24 cellular contexts compared by ENCODE assay signal in genomic region chr22:49457946-49458707, GRCh38.
A peak's percentile ranks its signal among the peaks of the same experiment; 100 is the strongest.
DNase-seq lines count a peak whose midpoint lies in the region; ATAC-seq, FAIRE-seq and TF ChIP-seq lines count a peak whose summit lies in the region.
"Had no signal": no experiment of that assay in that cellular context is flagged by ENCODE, and none has a peak within 500 bp of the region (broad histone marks: within the 10 kb centered on the region; RNA-seq: fewer than 3 reads in every experiment).

No MANE protein-coding gene starts in this region.

- intact Hi-C loops in HepG2 (cut with micrococcal nuclease; ENCODE audit: unreplicated experiment): no loop called here
- intact Hi-C loops in right lobe of liver (cut with DNase I): no loop called here

- DNase-seq in HepG2 (ENCODE audit: low spot score) (no peak), right lobe of liver (no peak), endodermal cell (peak; percentile 32), trophoblast cell (no peak), Kasumi-1 (lab: John Stamatoyannopoulos, UW) (no peak), T-helper 2 cell (no peak), immature natural killer cell (no peak), SK-N-DZ (ENCODE audit: low spot score) (no peak)
- DNase-seq: 8988T; ACHN; BE2C; CD4-positive, CD25-positive, alpha-beta regulatory T cell; COR-L47; DMS53; GM23248; HCEC 1CT; KG1; MM.1S; NCI-H2029; NCI-H446; NCI-H524 treated with DMSO at 0.1 percent for 48 hours; NCI-H774 had no signal

- TF ChIP-seq POLR2A in HepG2 (IDR thresholded peaks at IDR 0.05; ENCODE audit: insufficient read depth in 1 of 2, low read depth in 2 of 2, low read length in 2 of 2): no peak
- TF ChIP-seq POLR2A in right lobe of liver (IDR thresholded peaks at IDR 0.05): no peak

- H3K27ac ChIP-seq in HepG2 (ENCODE audit: extremely low read length, insufficient read depth, low read length) (no peak overlapping the region), right lobe of liver (no peak overlapping the region), endodermal cell (ENCODE audit: low read depth, low read length) (no peak overlapping the region), trophoblast cell (ENCODE audit: low read depth, low read length) (no peak overlapping the region)
- H3K27ac ChIP-seq: GM23248 had no signal

- no peak for TF ChIP-seq RAD21 in HepG2 (CRISPR knock-in tag; IDR thresholded peaks at IDR 0.05)

- no peak overlapping the region for H3K18ac ChIP-seq in trophoblast cell (ENCODE audit: low read length)

- no peaks in the 10 kb centered on the region for H3K36me3 ChIP-seq in HepG2 (replicated peaks in 1 of 2; ENCODE audit: control insufficient read depth in 1 of 2, insufficient read depth in 2 of 2, low read length in 2 of 2)
- H3K36me3 ChIP-seq in right lobe of liver: no peaks in the 10 kb centered on the region
- no peaks in the 10 kb centered on the region for H3K36me3 ChIP-seq in endodermal cell (ENCODE audit: control insufficient read depth, insufficient read depth, low read length)
- H3K36me3 ChIP-seq in trophoblast cell (ENCODE audit: control insufficient read depth in 1 of 2, insufficient read depth in 2 of 2, low read length in 2 of 2): no peaks in the 10 kb centered on the region
- H3K36me3 ChIP-seq: BE2C had no signal

- WGBS in HepG2 (ENCODE audit: low lambda C conversion rate): 41% methylated on average over 9 of the region's 14 CpGs
- 71% methylated on average over 7 of the region's 14 CpGs for WGBS in right lobe of liver (ENCODE audit: insufficient coverage, low coverage, low lambda C conversion rate, missing lambda C conversion rate)
- WGBS in endodermal cell (ENCODE audit: insufficient coverage in 1 of 2, insufficient read length in 1 of 2), 2 experiments: 92 to 93% methylated on average over 3 to 14 of the region's 14 CpGs
- no CpG with 5 or more reads among the region's 14 CpGs for WGBS in trophoblast cell (ENCODE audit: extremely low coverage, insufficient coverage, insufficient read length)

- FAIRE-seq in HepG2 (lab: Jason Lieb, UNC): no peak
- FAIRE-seq: GM18507, RCC 7860 had no signal

- no peak overlapping the region for H4K8ac ChIP-seq in trophoblast cell (ENCODE audit: low read depth, low read length)

- no peak overlapping the region for H2BK12ac ChIP-seq in trophoblast cell (ENCODE audit: low read length)

- TF ChIP-seq CTCF in HepG2 (CRISPR knock-in tag; IDR thresholded peaks at IDR 0.05) (no peak), right lobe of liver (IDR thresholded peaks at IDR 0.05) (no peak), endodermal cell (conservative IDR thresholded peaks at IDR 0.05) (no peak)

- in situ Hi-C loops in HepG2 (cut with HindIII; ENCODE audit: extremely low pct_ligation_motif_present, low pct_unique_long_range_greater_than_20kb): no loop called here

- no peak overlapping the region for H3K4me2 ChIP-seq in HepG2 (ENCODE audit: low read depth, low read length)
- no peak overlapping the region for H3K4me2 ChIP-seq in trophoblast cell (ENCODE audit: low read length)

- H3K4me3 Mint-ChIP-seq in endodermal cell (no peak overlapping the region), immature natural killer cell (no peak overlapping the region)
- H3K4me3 Mint-ChIP-seq: CD4-positive, CD25-positive, alpha-beta regulatory T cell had no signal

- H3K9me3 Mint-ChIP-seq in endodermal cell (no peaks in the 10 kb centered on the region), immature natural killer cell (peaks cover 0 to 3% (median 0%) of the 10 kb centered on the region in 6 donors)
- H3K9me3 Mint-ChIP-seq: CD4-positive, CD25-positive, alpha-beta regulatory T cell had no signal

- no peak overlapping the region for H2BK5ac ChIP-seq in trophoblast cell (ENCODE audit: low read depth, low read length, poor library complexity)

- no peak overlapping the region for H2BK120ac ChIP-seq in trophoblast cell (ENCODE audit: insufficient read depth, low read length, poor library complexity)

- H3K4me1 Mint-ChIP-seq in endodermal cell (peaks cover 5% of the 10 kb centered on the region), immature natural killer cell (no peaks in the 10 kb centered on the region)

- H3K79me1 ChIP-seq in trophoblast cell (ENCODE audit: low read length): no peaks in the 10 kb centered on the region

- H3K36me3 Mint-ChIP-seq in endodermal cell (ENCODE audit: low read depth): no peaks in the 10 kb centered on the region
- H3K36me3 Mint-ChIP-seq in immature natural killer cell: no peaks in the 10 kb centered on the region
- H3K36me3 Mint-ChIP-seq: CD4-positive, CD25-positive, alpha-beta regulatory T cell had no signal

- H4K91ac ChIP-seq in trophoblast cell (ENCODE audit: low read depth, low read length): no peak overlapping the region

- H3K4me1 ChIP-seq in HepG2 (ENCODE audit: insufficient read depth, low read length) (no peaks in the 10 kb centered on the region), right lobe of liver (no peaks in the 10 kb centered on the region), endodermal cell (ENCODE audit: control insufficient read depth, insufficient read depth, low read length) (no peaks in the 10 kb centered on the region), trophoblast cell (ENCODE audit: control insufficient read depth in 1 of 2, insufficient read depth in 2 of 2, low read length in 2 of 2) (peaks cover 0 to 3% of the 10 kb centered on the region in 2 experiments)
- H3K4me1 ChIP-seq: BE2C had no signal

- no peaks in the 10 kb centered on the region for H3K9me3 ChIP-seq in HepG2 (ENCODE audit: low read length)
- no peaks in the 10 kb centered on the region for H3K9me3 ChIP-seq in right lobe of liver
- H3K9me3 ChIP-seq in endodermal cell (ENCODE audit: control insufficient read depth, low read length): no peaks in the 10 kb centered on the region
- no peaks in the 10 kb centered on the region for H3K9me3 ChIP-seq in trophoblast cell (ENCODE audit: insufficient read depth, low read depth, low read length)
- H3K9me3 ChIP-seq: BE2C had no signal

- H3K4ac ChIP-seq in trophoblast cell (ENCODE audit: low read depth, low read length): no peak overlapping the region

- H3K14ac ChIP-seq in trophoblast cell (ENCODE audit: low read length): no peak overlapping the region

- no peaks in the 10 kb centered on the region for H3K79me2 ChIP-seq in HepG2 (ENCODE audit: insufficient read depth, low read length)
- no peaks in the 10 kb centered on the region for H3K79me2 ChIP-seq in trophoblast cell (ENCODE audit: control insufficient read depth, insufficient read depth, low read length, poor library complexity)

- CTCF ChIA-PET in HepG2 (lab: Yijun Ruan, JAX; ENCODE audit: low intra/inter-chr PET ratio, low total read pairs): no interaction called here

- no peak overlapping the region for H2AK5ac ChIP-seq in trophoblast cell (ENCODE audit: low read length)

- no peak overlapping the region for H3K4me3 ChIP-seq in HepG2 (replicated peaks in 1 of 3; ENCODE audit: insufficient read depth in 1 of 3, low read depth in 2 of 3, low read length in 3 of 3)
- no peak overlapping the region for H3K4me3 ChIP-seq in right lobe of liver
- no peak overlapping the region for H3K4me3 ChIP-seq in endodermal cell (ENCODE audit: low read length)
- peak overlapping the region; percentile 3 for H3K4me3 ChIP-seq in trophoblast cell (ENCODE audit: low read depth, low read length)
- H3K4me3 ChIP-seq: GM23248 had no signal

- H3K27ac Mint-ChIP-seq in endodermal cell: no peak overlapping the region
- no peak overlapping the region for H3K27ac Mint-ChIP-seq in immature natural killer cell
- H3K27ac Mint-ChIP-seq: CD4-positive, CD25-positive, alpha-beta regulatory T cell had no signal

- H3K27me3 Mint-ChIP-seq in endodermal cell (ENCODE audit: insufficient read depth): peaks cover 4% of the 10 kb centered on the region
- peaks cover 0 to 13% (median 2%) of the 10 kb centered on the region in 3 donors for H3K27me3 Mint-ChIP-seq in immature natural killer cell (ENCODE audit: low read depth in 3 of 3)
- H3K27me3 Mint-ChIP-seq: CD4-positive, CD25-positive, alpha-beta regulatory T cell had no signal

- POLR2A ChIA-PET in HepG2 (lab: Yijun Ruan, JAX): no interaction called here

- H3K23ac ChIP-seq in trophoblast cell (ENCODE audit: low read length): no peak overlapping the region

- ATAC-seq in HepG2 (no peak), right lobe of liver (no peak)

- H3K9ac ChIP-seq in HepG2 (ENCODE audit: insufficient read depth, low read depth, low read length) (no peak overlapping the region), endodermal cell (ENCODE audit: extremely low read depth, low read length, poor library complexity, severe bottlenecking) (no peak overlapping the region), trophoblast cell (ENCODE audit: low read length) (no peak overlapping the region)
- H3K9ac ChIP-seq: GM23248 had no signal

- peaks cover 4 to 50% of the 10 kb centered on the region in 2 experiments; a peak in 4 of 5 replicates for H3K27me3 ChIP-seq in HepG2 (ENCODE audit: control insufficient read depth in 1 of 2, insufficient read depth in 2 of 2, low read length in 2 of 2)
- H3K27me3 ChIP-seq in right lobe of liver: no peaks in the 10 kb centered on the region
- peaks cover 5% of the 10 kb centered on the region for H3K27me3 ChIP-seq in endodermal cell (ENCODE audit: control insufficient read depth, insufficient read depth, low read length, poor library complexity, severe bottlenecking)
- no peaks in the 10 kb centered on the region for H3K27me3 ChIP-seq in trophoblast cell (ENCODE audit: insufficient read depth, low read length)
- H3K27me3 ChIP-seq: BE2C had no signal

- BruUV-seq in HepG2 (replicated peaks; lab: Mats Ljungman, UMichigan): no TSS peak

- H4K12ac ChIP-seq in trophoblast cell (ENCODE audit: low read depth, low read length): no peak overlapping the region

- H4K20me1 ChIP-seq in HepG2 (ENCODE audit: insufficient read depth, low read length): no peaks in the 10 kb centered on the region

- no peak for TF ChIP-seq EP300 in HepG2 (IDR thresholded peaks at IDR 0.05; ENCODE audit: low read depth in 2 of 2, low read length in 2 of 2)
- TF ChIP-seq EP300 in HepG2 (CRISPR knock-in tag; IDR thresholded peaks at IDR 0.05; ENCODE audit: borderline replicate concordance): no peak

- no peak overlapping the region for H2AFZ ChIP-seq in HepG2 (ENCODE audit: low read length)
- H2AFZ ChIP-seq in trophoblast cell (ENCODE audit: insufficient read depth, low read length, poor library complexity): no peak overlapping the region
- H2AFZ ChIP-seq: GM23248 had no signal

TF ChIP-seq in HepG2, 621 proteins besides CTCF, POLR2A, EP300 and RAD21 (continues in another document):
- peak; percentile 79 for TF ChIP-seq ZNF282 (IDR thresholded peaks at IDR 0.05; ENCODE audit: partially characterized antibody)
